In the genomic region with DNA sequence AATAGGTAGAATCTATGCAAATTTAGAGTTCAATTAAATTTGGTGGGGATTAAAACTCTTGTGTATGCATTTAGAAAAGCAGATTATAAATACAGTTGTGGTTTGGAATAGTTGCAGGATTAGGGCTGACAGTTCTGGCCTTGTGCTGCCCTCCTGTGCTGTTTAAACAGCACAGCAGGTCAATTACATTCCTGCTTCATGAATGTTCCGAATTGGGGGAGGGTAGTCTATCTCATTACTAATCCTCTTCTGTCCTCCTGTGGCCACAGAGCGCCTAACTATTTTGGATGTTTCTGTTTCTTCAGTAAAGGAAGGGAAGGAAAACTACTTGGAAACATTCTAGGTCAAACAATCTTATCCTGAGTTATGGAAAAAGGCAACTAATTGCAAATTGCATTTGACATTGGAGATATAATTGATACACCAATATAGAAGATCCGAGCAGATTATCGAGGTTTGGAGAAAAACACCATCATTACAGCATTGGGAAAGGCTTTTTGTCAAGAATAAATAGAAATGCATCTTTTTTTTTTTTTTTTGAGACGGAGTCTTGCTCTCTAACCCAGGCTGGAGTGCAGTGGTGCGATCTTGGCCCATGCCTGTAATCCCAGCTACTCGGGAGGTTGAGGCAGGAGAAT, we compare ENCODE assay signal across 8 cellular contexts. TPM values are rescaled to one million over a fixed set of nuclear protein-coding genes. Genes with fewer than 3 reads are reported as not detected.
DNase-seq lines count a peak whose midpoint lies in the region; ATAC-seq and TF ChIP-seq lines count a peak whose summit lies in the region.

No MANE protein-coding gene starts in this region.

- H3K4me1 ChIP-seq in CD4-positive, alpha-beta memory T cell (ENCODE audit: insufficient read depth, low read length), result peaks cover 37% of the 10 kb centered on the region
- H3K4me1 ChIP-seq in cardiac muscle cell (ENCODE audit: low read depth) (peaks cover 2% of the 10 kb centered on the region), prostate gland (replicated peaks) (no peaks in the 10 kb centered on the region)

- TF ChIP-seq POLR2A in prostate gland (IDR thresholded peaks at IDR 0.05), result no peak

- peak in 4 of 5 donors; percentile 36 to 58 (median 48) for DNase-seq in CD4-positive, alpha-beta memory T cell
- DNase-seq in NCI-H510A treated with DMSO at 0.1 percent for 48 hours (lab: John Stamatoyannopoulos, UW) (peak; percentile 76), cardiac muscle cell (ENCODE audit: low read depth in 1 of 2, low spot score in 1 of 2) (peak; percentile 90 to 96), prostate gland (ENCODE audit: low spot score) (peak; percentile 75)
- DNase-seq in activated naive CD8-positive, alpha-beta T cell treated with anti-CD3 and anti-CD28 coated beads, Interleukin-2, amount 50 U/mL, for 24 hours, result no peak

- no peaks in the 10 kb centered on the region for H3K9me3 Mint-ChIP-seq in CD4-positive, alpha-beta memory T cell
- H3K9me3 Mint-ChIP-seq in activated naive CD8-positive, alpha-beta T cell treated with anti-CD3 and anti-CD28 coated beads, Interleukin-2, amount 50 U/mL, for 24 hours, result no peaks in the 10 kb centered on the region

- no peaks in the 10 kb centered on the region for H3K27me3 Mint-ChIP-seq in CD4-positive, alpha-beta memory T cell
- H3K27me3 Mint-ChIP-seq in activated naive CD8-positive, alpha-beta T cell treated with anti-CD3 and anti-CD28 coated beads, Interleukin-2, amount 50 U/mL, for 24 hours, result no peaks in the 10 kb centered on the region

- CTCF ChIA-PET in CD4-positive, alpha-beta memory T cell (lab: Charles Lee; ENCODE audit: partially characterized antibody), result interaction anchor here (0.6 to 3.7 kb wide), 12 partner anchors 8 to 328 kb away, joined by 3 to 27 read pairs (median 4); partner anchors contain the start of genes CREBL2, DUSP16 and GPR19

- POLR2A ChIA-PET in CD4-positive, alpha-beta memory T cell (lab: Charles Lee; ENCODE audit: partially characterized antibody), result interaction anchor here (0.6 to 33.8 kb wide), 11 partner anchors 8 to 348 kb away, joined by 3 to 1446 read pairs (median 5); partner anchors contain the start of genes BORCS5 and CDKN1B

- TF ChIP-seq CTCF in cardiac muscle cell (IDR thresholded peaks at IDR 0.05; ENCODE audit: low read depth, low read length), result peak; percentile 99
- peak; percentile 75 to 97 (median 86) for TF ChIP-seq CTCF in prostate gland (IDR thresholded peaks at IDR 0.05)

- WGBS in prostate gland, result 48% methylated on average over 7 of the region's 7 CpGs

- H3K36me3 ChIP-seq in CD4-positive, alpha-beta memory T cell (ENCODE audit: insufficient read depth, low read length), result no peaks in the 10 kb centered on the region
- H3K36me3 ChIP-seq in cardiac muscle cell, result no peaks in the 10 kb centered on the region
- H3K36me3 ChIP-seq in prostate gland, result no peaks in the 10 kb centered on the region

- H3K4me3 Mint-ChIP-seq in CD4-positive, alpha-beta memory T cell, result peak overlapping the region in 6 of 8 donors; percentile 2 to 84 (median 36)
- H3K4me3 Mint-ChIP-seq in activated naive CD8-positive, alpha-beta T cell treated with anti-CD3 and anti-CD28 coated beads, Interleukin-2, amount 50 U/mL, for 24 hours, result no peak overlapping the region

- H3K4me1 Mint-ChIP-seq in CD4-positive, alpha-beta memory T cell, result peaks cover 14 to 32% (median 20%) of the 10 kb centered on the region in 4 donors
- peaks cover 19% of the 10 kb centered on the region for H3K4me1 Mint-ChIP-seq in activated naive CD8-positive, alpha-beta T cell treated with anti-CD3 and anti-CD28 coated beads, Interleukin-2, amount 50 U/mL, for 24 hours

- H3K27ac ChIP-seq in CD4-positive, alpha-beta memory T cell (ENCODE audit: low read depth, low read length), result no peak overlapping the region
- no peak overlapping the region for H3K27ac ChIP-seq in cardiac muscle cell
- H3K27ac ChIP-seq in prostate gland, result no peak overlapping the region

- H3K36me3 Mint-ChIP-seq in CD4-positive, alpha-beta memory T cell, result no peaks in the 10 kb centered on the region
- no peaks in the 10 kb centered on the region for H3K36me3 Mint-ChIP-seq in activated naive CD8-positive, alpha-beta T cell treated with anti-CD3 and anti-CD28 coated beads, Interleukin-2, amount 50 U/mL, for 24 hours (ENCODE audit: low read depth)

- H3K27me3 ChIP-seq in CD4-positive, alpha-beta memory T cell (ENCODE audit: insufficient read depth, low read length), result no peaks in the 10 kb centered on the region
- H3K27me3 ChIP-seq in cardiac muscle cell (no peaks in the 10 kb centered on the region), prostate gland (replicated peaks; ENCODE audit: insufficient read depth) (no peaks in the 10 kb centered on the region)

- H3K27ac Mint-ChIP-seq in CD4-positive, alpha-beta memory T cell, result peak overlapping the region in 5 of 7 donors; percentile 50 to 88 (median 73)
- H3K27ac Mint-ChIP-seq in activated naive CD8-positive, alpha-beta T cell treated with anti-CD3 and anti-CD28 coated beads, Interleukin-2, amount 50 U/mL, for 24 hours, result no peak overlapping the region

- no peak overlapping the region for H3K4me3 ChIP-seq in CD4-positive, alpha-beta memory T cell (ENCODE audit: low read length in 2 of 2)
- H3K4me3 ChIP-seq in cardiac muscle cell, result no peak overlapping the region
- no peak overlapping the region for H3K4me3 ChIP-seq in prostate gland

- peak; percentile 57 for ATAC-seq in GM18861 (IDR thresholded peaks at IDR 0.05; ENCODE audit: unreplicated experiment)
- ATAC-seq in HG03439 (IDR thresholded peaks at IDR 0.05; ENCODE audit: unreplicated experiment), result peak; percentile 65
- ATAC-seq in activated naive CD8-positive, alpha-beta T cell treated with anti-CD3 and anti-CD28 coated beads, Interleukin-2, amount 50 U/mL, for 24 hours, result peak; percentile 86
- ATAC-seq in HG02884 (IDR thresholded peaks at IDR 0.05; ENCODE audit: unreplicated experiment), result no peak

- no peaks in the 10 kb centered on the region for H3K9me3 ChIP-seq in CD4-positive, alpha-beta memory T cell (ENCODE audit: control insufficient read depth in 1 of 2, low read length in 2 of 2)
- H3K9me3 ChIP-seq in cardiac muscle cell (ENCODE audit: low read depth) (no peaks in the 10 kb centered on the region), prostate gland (no peaks in the 10 kb centered on the region)

- intact Hi-C loops in CD4-positive, alpha-beta memory T cell (cut with micrococcal nuclease), result loop anchor here (1.0 to 2.0 kb wide), 4 partner anchors 48 to 328 kb away; no protein-coding TSS in a partner anchor
- intact Hi-C loops in prostate gland (cut with DNase I), result no loop called here

RNA-seq across cellular contexts. Expression of gene GPR19, which starts 8.7 kb away (rescaled TPM):
- 1 to 10 TPM; 3.4 to 4.4 TPM for total RNA-seq in CD4-positive, alpha-beta memory T cell
- polyA plus RNA-seq in CD4-positive, alpha-beta memory T cell, result 1 to 10 TPM in 1 of 2 donors, under 1 TPM in 1; 0.55 to 1.2 TPM
- total RNA-seq in cardiac muscle cell (1.0 and 1.6 TPM in 2 replicates), prostate gland (not detected)
- 1.6 and 3.4 TPM in 2 replicates for polyA plus RNA-seq in cardiac muscle cell

RNA-seq across cellular contexts. Expression of gene CDKN1B, which starts 12.5 kb away (rescaled TPM):
- 100 to 1,000 TPM; 232 to 238 TPM for total RNA-seq in CD4-positive, alpha-beta memory T cell
- polyA plus RNA-seq in CD4-positive, alpha-beta memory T cell, result 10 to 100 TPM; 12.5 to 14.5 TPM
- total RNA-seq in cardiac muscle cell (63.9 and 90.4 TPM in 2 replicates), prostate gland (100 to 1,000 TPM in 1 of 2 donors, 10 to 100 TPM in 1; 73.5 to 110 TPM)
- polyA plus RNA-seq in cardiac muscle cell, result 5.8 and 15.2 TPM in 2 replicates
